ENCODE assay signal across 1 cellular context in the genomic region with DNA sequence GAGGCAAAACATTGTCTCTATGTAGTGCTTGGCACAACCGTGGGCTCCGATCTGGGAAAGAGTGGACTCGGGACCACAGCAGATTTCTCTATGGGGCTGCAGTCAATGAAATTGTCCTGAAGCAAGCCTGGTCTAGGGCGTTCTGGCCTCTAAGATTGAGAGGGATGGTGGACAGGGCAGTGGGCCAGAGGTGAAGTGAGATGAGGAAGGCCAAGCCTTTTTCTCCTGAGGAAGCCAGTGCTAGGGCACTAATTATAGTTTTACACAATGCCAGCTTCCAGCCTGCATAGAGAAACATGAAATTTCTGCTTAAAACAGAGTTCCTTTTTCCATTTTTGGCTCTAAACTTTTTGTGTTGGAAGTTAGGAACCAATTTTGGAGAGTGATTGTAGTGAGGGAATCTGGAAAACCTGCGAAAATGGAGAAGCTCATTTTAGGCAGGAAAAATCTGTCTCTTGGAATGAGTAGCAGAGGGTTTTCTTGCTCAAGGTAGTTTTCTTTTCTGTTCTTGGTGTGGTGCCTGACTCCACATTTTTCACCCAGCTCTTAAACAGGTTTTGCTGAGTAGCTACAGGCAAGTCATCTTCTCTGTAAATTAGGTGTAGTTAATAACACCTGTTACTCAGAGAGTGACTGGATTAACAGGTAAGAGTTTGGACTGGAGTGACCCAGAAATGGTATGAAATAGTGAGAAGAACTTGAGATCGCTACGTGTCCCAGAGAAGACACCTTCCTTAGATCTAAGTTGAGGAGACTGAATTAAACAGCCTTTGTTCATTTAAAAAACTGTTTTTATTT.
TF ChIP-seq lines count a peak whose summit lies in the region.

No MANE protein-coding gene starts in this region.

TF ChIP-seq in H1, 55 proteins besides CTCF, POLR2A, EP300 and RAD21:
- TF ChIP-seq POU5F1 (IDR thresholded peaks at IDR 0.05; ENCODE audit: low read depth, low read length), result no peak
